7 cellular contexts compared by ENCODE assay signal in genomic region chr11:62730076-62730475, GRCh38. TPM values are rescaled to one million over a fixed set of nuclear protein-coding genes. Genes with fewer than 3 reads are reported as not detected.
DNase-seq lines count a peak whose midpoint lies in the region; ATAC-seq and TF ChIP-seq lines count a peak whose summit lies in the region.
"Not testable (repeated sequence)": the region's sequence is repeated elsewhere in the genome, so short reads cannot be mapped to it uniquely, and the experiment has no call there.
"Had no signal": no experiment of that assay in that cellular context is flagged by ENCODE, and none has a peak within 500 bp of the region (broad histone marks: within the 10 kb centered on the region; RNA-seq: fewer than 3 reads in every experiment).

No MANE protein-coding gene starts in this region.

- not testable (repeated sequence) for DNase-seq in Calu3; PC-9; epithelial cell of proximal tubule (ENCODE audit: low read depth); naive B cell; stimulated activated naive B cell treated with anti-CD40 and anti-IgM and Interleukin-4, amounts not matched to agents 10 μg/mL and 1 μg/mL and 100 μg/mL, for 72 hours

- not testable (repeated sequence) for H3K27ac Mint-ChIP-seq in Calu3 (ENCODE audit: unreplicated experiment); stimulated activated naive B cell treated with anti-CD40 and anti-IgM and Interleukin-4, amounts not matched to agents 10 μg/mL and 1 μg/mL and 100 μg/mL, for 72 hours
- H3K27ac Mint-ChIP-seq in activated naive CD4-positive, alpha-beta T cell treated with anti-CD3 and anti-CD28 coated beads, Interleukin-2, amount 50 U/mL, for 24 hours, result peak overlapping the region; percentile 76
- H3K27ac Mint-ChIP-seq in naive B cell, result peak overlapping the region in 1 of 6 donors; percentile 54

- not testable (repeated sequence) for H2AFZ ChIP-seq in PC-9

- H3K79me2 ChIP-seq in PC-9 (ENCODE audit: low read depth), result peaks cover 83% of the 10 kb centered on the region

- H3K27ac ChIP-seq in PC-9, result peak overlapping the region; percentile 38

- peaks cover 11% of the 10 kb centered on the region for H3K4me1 ChIP-seq in PC-9 (replicated peaks; ENCODE audit: insufficient read depth)

- CTCF ChIA-PET in Calu3 (lab: Charles Lee), result not testable (repeated sequence)
- CTCF ChIA-PET in PC-9 (lab: Charles Lee), result interaction anchor here (0.6 to 0.7 kb wide), 2 partner anchors 14 to 136 kb away, joined by 6 to 8 read pairs; no protein-coding TSS in a partner anchor

- H3K4me3 ChIP-seq in PC-9 (peak overlapping the region; percentile 84), epithelial cell of proximal tubule (ENCODE audit: low read depth, low read length) (peak overlapping the region; percentile 90)

- not testable (repeated sequence) for H3K27me3 ChIP-seq in PC-9 (ENCODE audit: insufficient read depth, low read depth)

- H3F3A ChIP-seq in PC-9 (ENCODE audit: insufficient read depth, low read depth), result peaks cover 44% of the 10 kb centered on the region

- peaks cover 54% of the 10 kb centered on the region for H3K36me3 Mint-ChIP-seq in Calu3 (ENCODE audit: insufficient read depth, unreplicated experiment)
- H3K36me3 Mint-ChIP-seq in activated naive CD4-positive, alpha-beta T cell treated with anti-CD3 and anti-CD28 coated beads, Interleukin-2, amount 50 U/mL, for 24 hours, result peaks cover 15% of the 10 kb centered on the region
- H3K36me3 Mint-ChIP-seq in naive B cell, result not testable (repeated sequence)
- peaks cover 23 to 35% of the 10 kb centered on the region in 2 donors for H3K36me3 Mint-ChIP-seq in stimulated activated naive B cell treated with anti-CD40 and anti-IgM and Interleukin-4, amounts not matched to agents 10 μg/mL and 1 μg/mL and 100 μg/mL, for 72 hours

- not testable (repeated sequence) for H3K4me1 Mint-ChIP-seq in Calu3 (ENCODE audit: low read depth, unreplicated experiment)
- H3K4me1 Mint-ChIP-seq in activated naive CD4-positive, alpha-beta T cell treated with anti-CD3 and anti-CD28 coated beads, Interleukin-2, amount 50 U/mL, for 24 hours, result peaks cover 33% of the 10 kb centered on the region
- H3K4me1 Mint-ChIP-seq in naive B cell, result peaks cover 19 to 41% (median 33%) of the 10 kb centered on the region in 3 donors
- peaks cover 14 to 25% of the 10 kb centered on the region in 2 donors for H3K4me1 Mint-ChIP-seq in stimulated activated naive B cell treated with anti-CD40 and anti-IgM and Interleukin-4, amounts not matched to agents 10 μg/mL and 1 μg/mL and 100 μg/mL, for 72 hours

- peaks cover 31% of the 10 kb centered on the region for H3K36me3 ChIP-seq in PC-9 (ENCODE audit: low read depth)

- H3K4me2 ChIP-seq in PC-9, result peak overlapping the region; percentile 97

- intact Hi-C loops in Calu3 (cut with micrococcal nuclease; ENCODE audit: unreplicated experiment); PC-9 (cut with micrococcal nuclease; ENCODE audit: unreplicated experiment): not testable (repeated sequence)

- not testable (repeated sequence) for H3K9me3 Mint-ChIP-seq in Calu3 (ENCODE audit: low read depth, unreplicated experiment); activated naive CD4-positive, alpha-beta T cell treated with anti-CD3 and anti-CD28 coated beads, Interleukin-2, amount 50 U/mL, for 24 hours; naive B cell; stimulated activated naive B cell treated with anti-CD40 and anti-IgM and Interleukin-4, amounts not matched to agents 10 μg/mL and 1 μg/mL and 100 μg/mL, for 72 hours

- H3K9me2 ChIP-seq in PC-9 (ENCODE audit: insufficient read depth), result not testable (repeated sequence)

- TF ChIP-seq CTCF in Calu3 (IDR thresholded peaks at IDR 0.05; ENCODE audit: unreplicated experiment); PC-9 (conservative IDR thresholded peaks at IDR 0.05); epithelial cell of proximal tubule (conservative IDR thresholded peaks at IDR 0.05; ENCODE audit: low read depth, low read length): not testable (repeated sequence)

- not testable (repeated sequence) for H3K9me3 ChIP-seq in PC-9 (ENCODE audit: insufficient read depth, low read depth)

- H3K27me3 Mint-ChIP-seq in Calu3 (ENCODE audit: unreplicated experiment); activated naive CD4-positive, alpha-beta T cell treated with anti-CD3 and anti-CD28 coated beads, Interleukin-2, amount 50 U/mL, for 24 hours; naive B cell; stimulated activated naive B cell treated with anti-CD40 and anti-IgM and Interleukin-4, amounts not matched to agents 10 μg/mL and 1 μg/mL and 100 μg/mL, for 72 hours: not testable (repeated sequence)

- POLR2A ChIA-PET in PC-9 (lab: Charles Lee; ENCODE audit: unreplicated experiment), result interaction anchor here (0.6 kb wide), 3 partner anchors 23 to 102 kb away, joined by 3 to 14 read pairs (median 4); partner anchors contain the start of gene STX5

- not testable (repeated sequence) for ATAC-seq in naive B cell (ENCODE audit: low read depth in 2 of 2); stimulated activated naive B cell treated with anti-CD40 and anti-IgM and Interleukin-4, amounts not matched to agents 10 μg/mL and 1 μg/mL and 100 μg/mL, for 72 hours (replicated peaks)

- H4K20me1 ChIP-seq in PC-9 (ENCODE audit: insufficient read depth), result peaks cover 31% of the 10 kb centered on the region

- H3K4me3 Mint-ChIP-seq in Calu3 (ENCODE audit: low read depth, unreplicated experiment), result peak overlapping the region; percentile 89
- peak overlapping the region; percentile 97 for H3K4me3 Mint-ChIP-seq in activated naive CD4-positive, alpha-beta T cell treated with anti-CD3 and anti-CD28 coated beads, Interleukin-2, amount 50 U/mL, for 24 hours
- H3K4me3 Mint-ChIP-seq in naive B cell, result peak overlapping the region in 7 of 8 donors; percentile 29 to 100 (median 65)
- H3K4me3 Mint-ChIP-seq in stimulated activated naive B cell treated with anti-CD40 and anti-IgM and Interleukin-4, amounts not matched to agents 10 μg/mL and 1 μg/mL and 100 μg/mL, for 72 hours, result peak overlapping the region; percentile 96 to 97

- BruUV-seq in Calu3 (replicated peaks; lab: Mats Ljungman, UMichigan); PC-9 (replicated peaks; lab: Mats Ljungman, UMichigan): not testable (repeated sequence)

RNA-seq across cellular contexts. Expression of gene TTC9C, which starts 1.8 kb away (rescaled TPM):
- total RNA-seq in Calu3 (2022) (35.5 and 36.7 TPM in 2 replicates), PC-9 (2021) (65.3 and 71.4 TPM in 2 replicates), epithelial cell of proximal tubule (35.7 and 39.1 TPM in 2 replicates)
- 10 to 100 TPM; 12.1 to 45.9 (median 21.6) TPM for polyA plus RNA-seq in naive B cell (ENCODE audit: low read depth in 6 of 6)

RNA-seq across cellular contexts. Expression of gene HNRNPUL2, which starts 2.8 kb away (rescaled TPM):
- total RNA-seq in Calu3 (2022), result 52.6 and 52.7 TPM in 2 replicates
- total RNA-seq in PC-9 (2021), result 55.2 and 76.9 TPM in 2 replicates
- 8.0 and 8.5 TPM in 2 replicates for total RNA-seq in epithelial cell of proximal tubule
- polyA plus RNA-seq in naive B cell (ENCODE audit: low read depth in 6 of 6), result 1 to 10 TPM in 4 of 6 donors, under 1 TPM in 2; 0.61 to 2.9 (median 1.1) TPM

RNA-seq across cellular contexts. Expression of gene GNG3, which starts 22.6 kb away (rescaled TPM):
- not detected in 2 replicates for total RNA-seq in Calu3 (2022)
- 0.57 TPM in 1 of 2 replicates, not detected in the other for total RNA-seq in PC-9 (2021)
- total RNA-seq in epithelial cell of proximal tubule, result not detected in 2 replicates
- 10 to 100 TPM in 4 of 6 donors, 1 to 10 TPM in 2; 5.3 to 21.2 (median 16.9) TPM for polyA plus RNA-seq in naive B cell (ENCODE audit: low read depth in 6 of 6)
- total RNA-seq: left cardiac atrium had no signal

RNA-seq across cellular contexts. Expression of gene BSCL2, which starts 22.9 kb away (rescaled TPM):
- total RNA-seq in Calu3 (2022) (71.5 and 88.0 TPM in 2 replicates), PC-9 (2021) (173 and 201 TPM in 2 replicates), epithelial cell of proximal tubule (42.1 and 96.6 TPM in 2 replicates)
- 10 to 100 TPM; 49.6 to 98.5 (median 57.6) TPM for polyA plus RNA-seq in naive B cell (ENCODE audit: low read depth in 6 of 6)

RNA-seq across cellular contexts. Expression of gene ZBTB3, which starts 23.9 kb away (rescaled TPM):
- total RNA-seq in Calu3 (2022), result 9.7 and 10.6 TPM in 2 replicates
- 16.5 and 17.2 TPM in 2 replicates for total RNA-seq in PC-9 (2021)
- 10.6 and 16.8 TPM in 2 replicates for total RNA-seq in epithelial cell of proximal tubule
- 10 to 100 TPM in 1 of 6 donors, 1 to 10 TPM in 5; 3.7 to 12.9 (median 6.4) TPM for polyA plus RNA-seq in naive B cell (ENCODE audit: low read depth in 6 of 6)
